9 cellular contexts compared by ENCODE assay signal in genomic region chr17:77464988-77465357, GRCh38.
DNase-seq lines count a peak whose midpoint lies in the region; ATAC-seq and TF ChIP-seq lines count a peak whose summit lies in the region.
"Had no signal": no experiment of that assay in that cellular context is flagged by ENCODE, and none has a peak within 500 bp of the region (broad histone marks: within the 10 kb centered on the region; RNA-seq: fewer than 3 reads in every experiment).

No MANE protein-coding gene starts in this region.

- H4K8ac ChIP-seq in mesenchymal stem cell (ENCODE audit: low read length), result peak overlapping the region; percentile 0

- peak overlapping the region; percentile 97 for H3K27ac Mint-ChIP-seq in stimulated activated naive CD8-positive, alpha-beta T cell treated with anti-CD3 and anti-CD28 coated beads, Interleukin-15, Interleukin-2, amounts not matched to agents 100 ng/mL and 50 ng/mL, for 24 hours
- peak overlapping the region; percentile 80 for H3K27ac Mint-ChIP-seq in activated T-helper 2 cell treated with anti-CD3 and anti-CD28 coated beads, Interferon-gamma antibody, Interleukin-2, Interleukin-4, amounts not matched to agents 10 μg/mL and 5 μg/mL and 100 μg/mL, durations not matched to agents 14 hours and 24 hours and 36 hours

- H3K4me1 ChIP-seq in mesenchymal stem cell (ENCODE audit: control insufficient read depth, insufficient read depth, low read depth, low read length) (peaks cover 57% of the 10 kb centered on the region), suprapubic skin (peaks cover 73% of the 10 kb centered on the region)

- H3K23ac ChIP-seq in mesenchymal stem cell (ENCODE audit: low read length in 2 of 2), result no peak overlapping the region

- TF ChIP-seq EP300 in suprapubic skin (IDR thresholded peaks at IDR 0.05), result no peak

- peak overlapping the region in 1 of 2 experiments; percentile 48 for H2BK12ac ChIP-seq in mesenchymal stem cell (ENCODE audit: low read length in 2 of 2)

- peak overlapping the region in 1 of 2 experiments; percentile 21 for H3K4ac ChIP-seq in mesenchymal stem cell (ENCODE audit: low read depth in 1 of 2, low read length in 2 of 2)

- H3K4me1 Mint-ChIP-seq in stimulated activated naive CD8-positive, alpha-beta T cell treated with anti-CD3 and anti-CD28 coated beads, Interleukin-15, Interleukin-2, amounts not matched to agents 100 ng/mL and 50 ng/mL, for 24 hours (ENCODE audit: low read depth), result peaks cover 95% of the 10 kb centered on the region
- peaks cover 63% of the 10 kb centered on the region for H3K4me1 Mint-ChIP-seq in activated T-helper 2 cell treated with anti-CD3 and anti-CD28 coated beads, Interferon-gamma antibody, Interleukin-2, Interleukin-4, amounts not matched to agents 10 μg/mL and 5 μg/mL and 100 μg/mL, durations not matched to agents 14 hours and 24 hours and 36 hours (ENCODE audit: low read depth)

- no peak for TF ChIP-seq CTCF in suprapubic skin (IDR thresholded peaks at IDR 0.05)

- TF ChIP-seq POLR2A in suprapubic skin (IDR thresholded peaks at IDR 0.05), result no peak

- no peaks in the 10 kb centered on the region for H3K27me3 ChIP-seq in mesenchymal stem cell (ENCODE audit: control insufficient read depth in 1 of 2, insufficient read depth in 1 of 2, low read length in 2 of 2)
- H3K27me3 ChIP-seq in suprapubic skin, result no peaks in the 10 kb centered on the region

- WGBS in mesenchymal stem cell, result 98% methylated on average over 6 of the region's 6 CpGs
- WGBS in suprapubic skin, result 93% methylated on average over 6 of the region's 6 CpGs

- no peak for ATAC-seq in stimulated activated naive CD8-positive, alpha-beta T cell treated with anti-CD3 and anti-CD28 coated beads, Interleukin-15, Interleukin-2, amounts not matched to agents 100 U/mL and 50 U/mL, for 24 hours
- no peak for ATAC-seq in sciatic nerve

- no peak overlapping the region for H2AFZ ChIP-seq in mesenchymal stem cell (ENCODE audit: low read depth, low read length)

- peaks cover 19 to 31% of the 10 kb centered on the region in 2 experiments for H3K36me3 ChIP-seq in mesenchymal stem cell (ENCODE audit: control insufficient read depth in 1 of 2, insufficient read depth in 2 of 2, low read depth in 1 of 2, low read length in 2 of 2)
- H3K36me3 ChIP-seq in suprapubic skin, result no peaks in the 10 kb centered on the region

- H2AK5ac ChIP-seq in mesenchymal stem cell (ENCODE audit: low read length, severe bottlenecking), result no peak overlapping the region

- no peak for DNase-seq in stimulated activated naive CD8-positive, alpha-beta T cell treated with anti-CD3 and anti-CD28 coated beads, Interleukin-15, Interleukin-2, amounts not matched to agents 100 U/mL and 50 U/mL, for 24 hours
- DNase-seq in activated T-helper 2 cell treated with anti-CD3 and anti-CD28 coated beads, Interferon-gamma antibody, Interleukin-2, Interleukin-4, amounts not matched to agents 10 μg/mL and 5 μg/mL and 100 μg/mL, durations not matched to agents 14 hours and 24 hours and 36 hours (ENCODE audit: low spot score), result no peak
- no peak for DNase-seq in mesenchymal stem cell
- DNase-seq in iPS-NIHi11 (ENCODE audit: low spot score), result no peak
- DNase-seq in sciatic nerve (ENCODE audit: low spot score), result no peak
- DNase-seq in suprapubic skin (ENCODE audit: low spot score in 2 of 2), result no peak
- DNase-seq in SW 1271 (lab: John Stamatoyannopoulos, UW), result no peak
- DNase-seq: mammary epithelial cell had no signal

- H3K9me3 ChIP-seq in mesenchymal stem cell (ENCODE audit: control insufficient read depth, low read length), result no peaks in the 10 kb centered on the region
- H3K9me3 ChIP-seq in suprapubic skin, result no peaks in the 10 kb centered on the region

- no peak overlapping the region for H2BK5ac ChIP-seq in mesenchymal stem cell (ENCODE audit: low read depth, low read length, poor library complexity, severe bottlenecking)

- H3K4me2 ChIP-seq in mesenchymal stem cell (ENCODE audit: low read length, poor library complexity, severe bottlenecking), result no peak overlapping the region

- H3K36me3 Mint-ChIP-seq in stimulated activated naive CD8-positive, alpha-beta T cell treated with anti-CD3 and anti-CD28 coated beads, Interleukin-15, Interleukin-2, amounts not matched to agents 100 ng/mL and 50 ng/mL, for 24 hours (ENCODE audit: low read depth), result peaks cover 50% of the 10 kb centered on the region
- H3K36me3 Mint-ChIP-seq in activated T-helper 2 cell treated with anti-CD3 and anti-CD28 coated beads, Interferon-gamma antibody, Interleukin-2, Interleukin-4, amounts not matched to agents 10 μg/mL and 5 μg/mL and 100 μg/mL, durations not matched to agents 14 hours and 24 hours and 36 hours (ENCODE audit: low read depth), result peaks cover 60% of the 10 kb centered on the region

- no peaks in the 10 kb centered on the region for H3K27me3 Mint-ChIP-seq in stimulated activated naive CD8-positive, alpha-beta T cell treated with anti-CD3 and anti-CD28 coated beads, Interleukin-15, Interleukin-2, amounts not matched to agents 100 ng/mL and 50 ng/mL, for 24 hours
- no peaks in the 10 kb centered on the region for H3K27me3 Mint-ChIP-seq in activated T-helper 2 cell treated with anti-CD3 and anti-CD28 coated beads, Interferon-gamma antibody, Interleukin-2, Interleukin-4, amounts not matched to agents 10 μg/mL and 5 μg/mL and 100 μg/mL, durations not matched to agents 14 hours and 24 hours and 36 hours (ENCODE audit: low read depth)

- intact Hi-C loops in activated T-helper 2 cell treated with anti-CD3 and anti-CD28 coated beads, Interferon-gamma antibody, Interleukin-2, Interleukin-4, amounts not matched to agents 10 μg/mL and 5 μg/mL and 100 μg/mL, durations not matched to agents 14 hours and 24 hours and 36 hours (cut with micrococcal nuclease), result loop anchor here (1.0 kb wide), 1 partner anchor 8 kb away; no protein-coding TSS in a partner anchor
- intact Hi-C loops in sciatic nerve (cut with DNase I), result no loop called here

- peak overlapping the region; percentile 76 for H3K4me3 Mint-ChIP-seq in stimulated activated naive CD8-positive, alpha-beta T cell treated with anti-CD3 and anti-CD28 coated beads, Interleukin-15, Interleukin-2, amounts not matched to agents 100 ng/mL and 50 ng/mL, for 24 hours
- peak overlapping the region; percentile 49 for H3K4me3 Mint-ChIP-seq in activated T-helper 2 cell treated with anti-CD3 and anti-CD28 coated beads, Interferon-gamma antibody, Interleukin-2, Interleukin-4, amounts not matched to agents 10 μg/mL and 5 μg/mL and 100 μg/mL, durations not matched to agents 14 hours and 24 hours and 36 hours (ENCODE audit: low read depth)

- peaks cover 16% of the 10 kb centered on the region for H3K79me1 ChIP-seq in mesenchymal stem cell (replicated peaks; ENCODE audit: low read length, poor library complexity, severe bottlenecking)

- H3K4me3 ChIP-seq in mesenchymal stem cell (ENCODE audit: insufficient read depth in 1 of 2, low read depth in 1 of 2, low read length in 2 of 2) (no peak overlapping the region), suprapubic skin (no peak overlapping the region)

- no peak overlapping the region for H2BK15ac ChIP-seq in mesenchymal stem cell (ENCODE audit: low read depth, poor library complexity, severe bottlenecking)

- H3K27ac ChIP-seq in mesenchymal stem cell (ENCODE audit: low read length, poor library complexity, severe bottlenecking) (peak overlapping the region; percentile 85), suprapubic skin (no peak overlapping the region)

- H3K18ac ChIP-seq in mesenchymal stem cell (ENCODE audit: low read depth in 1 of 2, low read length in 2 of 2), result peak overlapping the region; percentile 23 to 69

- peaks cover 2% of the 10 kb centered on the region for H3K9me3 Mint-ChIP-seq in stimulated activated naive CD8-positive, alpha-beta T cell treated with anti-CD3 and anti-CD28 coated beads, Interleukin-15, Interleukin-2, amounts not matched to agents 100 ng/mL and 50 ng/mL, for 24 hours
- no peaks in the 10 kb centered on the region for H3K9me3 Mint-ChIP-seq in activated T-helper 2 cell treated with anti-CD3 and anti-CD28 coated beads, Interferon-gamma antibody, Interleukin-2, Interleukin-4, amounts not matched to agents 10 μg/mL and 5 μg/mL and 100 μg/mL, durations not matched to agents 14 hours and 24 hours and 36 hours

- no peak overlapping the region for H3K14ac ChIP-seq in mesenchymal stem cell (ENCODE audit: low read length in 2 of 2)

- no peak overlapping the region for H3K9ac ChIP-seq in mesenchymal stem cell (ENCODE audit: low read length)

- peak overlapping the region; percentile 12 for H2BK120ac ChIP-seq in mesenchymal stem cell (ENCODE audit: low read depth, low read length)

- H4K91ac ChIP-seq in mesenchymal stem cell (ENCODE audit: low read length), result no peak overlapping the region
